Comparison of ENCODE assay signal across 22 cellular contexts in genomic region chr1:214720561-214720960, GRCh38.
A peak's percentile ranks its signal among the peaks of the same experiment; 100 is the strongest.
DNase-seq lines count a peak whose midpoint lies in the region; ATAC-seq and TF ChIP-seq lines count a peak whose summit lies in the region.
"Had no signal": no experiment of that assay in that cellular context is flagged by ENCODE, and none has a peak within 500 bp of the region (broad histone marks: within the 10 kb centered on the region; RNA-seq: fewer than 3 reads in every experiment).

No MANE protein-coding gene starts in this region.

- no peaks in the 10 kb centered on the region for H3K27me3 ChIP-seq in AG04450 (ENCODE audit: control insufficient read depth, insufficient read depth, low read length)
- H3K27me3 ChIP-seq in Panc1 (ENCODE audit: control insufficient read depth, insufficient read depth, low read length): no peaks in the 10 kb centered on the region; the same call in 1 of the 2 replicates
- no peaks in the 10 kb centered on the region for H3K27me3 ChIP-seq in hepatocyte
- H3K27me3 ChIP-seq: BLaER1 treated with 17β-estradiol and CSF1 and Interleukin-3, amounts not matched to agents 10 nM and 100 nM had no signal

- H3K27ac ChIP-seq in AG04450 (ENCODE audit: low read depth, low read length): no peak overlapping the region
- H3K27ac ChIP-seq in Panc1 (ENCODE audit: low read length): no peak overlapping the region
- no peak overlapping the region for H3K27ac ChIP-seq in hepatocyte
- H3K27ac ChIP-seq: BLaER1 treated with 17β-estradiol and CSF1 and Interleukin-3, amounts not matched to agents 10 nM and 100 nM; KMS-11 had no signal

- DNase-seq in AG04450 (ENCODE audit: low read depth, low spot score) (peak; percentile 32), ELR (ENCODE audit: low read depth) (peak; percentile 7), Panc1 (ENCODE audit: low read depth, low spot score) (no peak), fibroblast of peridontal ligament (ENCODE audit: extremely low read depth) (peak; percentile 60), Right ventricle myocardium inferior (ENCODE audit: missing footprints) (no peak), hepatocyte (ENCODE audit: low spot score) (no peak)
- DNase-seq: Calu3; CD8-positive, alpha-beta T cell; GOT3; NCI-H1417 treated with DMSO at 0.1 percent for 48 hours; NCI-H1930; NCI-H446; NCI-H526 treated with DMSO at 0.1 percent for 48 hours; NK-92 treated with Interleukin-12 subunit alpha and Interleukin-12 subunit beta, amount 100 ng/mL, for 24 hours; SHP77 treated with DMSO at 0.1 percent for 48 hours; SK-N-SH had no signal

- no peaks in the 10 kb centered on the region for H3K79me2 ChIP-seq in hepatocyte

- no peaks in the 10 kb centered on the region for H3K9me2 ChIP-seq in hepatocyte (replicated peaks; ENCODE audit: insufficient read depth)
- H3K9me2 ChIP-seq: SK-N-SH had no signal

- WGBS in hepatocyte (ENCODE audit: low lambda C conversion rate, missing lambda C conversion rate): 63% methylated on average over 1 of the region's 1 CpG

- ATAC-seq in Panc1 (0 out of 2 replicates have a peak, but pooled peaks have one; percentile 21), Right ventricle myocardium inferior (no peak), GM18907 (IDR thresholded peaks at IDR 0.05; ENCODE audit: unreplicated experiment) (no peak), HG03432 (IDR thresholded peaks at IDR 0.05; ENCODE audit: unreplicated experiment) (no peak)
- ATAC-seq: CD8-positive, alpha-beta T cell; HCT116; HepG2 had no signal

- H3K4me2 ChIP-seq in hepatocyte: no peak overlapping the region
- H3K4me2 ChIP-seq: BLaER1 treated with 17β-estradiol and CSF1 and Interleukin-3, amounts not matched to agents 10 nM and 100 nM; KMS-11; SK-N-SH had no signal

- H3K4me1 ChIP-seq in Panc1 (ENCODE audit: control insufficient read depth, insufficient read depth, low read length): no peaks in the 10 kb centered on the region
- no peaks in the 10 kb centered on the region for H3K4me1 ChIP-seq in hepatocyte (ENCODE audit: insufficient read depth)
- H3K4me1 ChIP-seq: BLaER1 treated with 17β-estradiol and CSF1 and Interleukin-3, amounts not matched to agents 10 nM and 100 nM had no signal

- H2AFZ ChIP-seq in hepatocyte: no peak overlapping the region

- POLR2A ChIA-PET in AG04450 (lab: Yijun Ruan, JAX): no interaction called here
- POLR2A ChIA-PET in Panc1 (lab: Charles Lee): no interaction called here

- in situ Hi-C loops in Panc1 (cut with HindIII; ENCODE audit: low pct_unique_long_range_greater_than_20kb, low sequenced_read_pairs): no loop called here

- TF ChIP-seq CTCF in AG04450 (IDR thresholded peaks at IDR 0.05; ENCODE audit: low read depth, low read length): no peak
- TF ChIP-seq CTCF in Panc1 (IDR thresholded peaks at IDR 0.05): no peak
- TF ChIP-seq CTCF in hepatocyte (IDR thresholded peaks at IDR 0.05; ENCODE audit: poor library complexity): no peak

- H3K36me3 ChIP-seq in Panc1 (ENCODE audit: control insufficient read depth, insufficient read depth, low read length): no peaks in the 10 kb centered on the region
- H3K36me3 ChIP-seq in hepatocyte (replicated peaks; ENCODE audit: insufficient read depth, low read depth): no peaks in the 10 kb centered on the region
- H3K36me3 ChIP-seq: BLaER1 treated with 17β-estradiol and CSF1 and Interleukin-3, amounts not matched to agents 10 nM and 100 nM had no signal

- CTCF ChIA-PET in AG04450 (lab: Charles Lee): interaction anchor here (0.9 to 1.1 kb wide), 4 partner anchors 11 to 364 kb away, joined by 3 to 4 read pairs (median 3); no protein-coding TSS in a partner anchor
- CTCF ChIA-PET in Panc1 (lab: Charles Lee): no interaction called here

- H3K9me3 ChIP-seq in AG04450 (ENCODE audit: control insufficient read depth, insufficient read depth, low read length) (no peaks in the 10 kb centered on the region), Panc1 (ENCODE audit: control insufficient read depth, insufficient read depth, low read depth, low read length) (no peaks in the 10 kb centered on the region), hepatocyte (ENCODE audit: low read depth) (no peaks in the 10 kb centered on the region)
- H3K9me3 ChIP-seq: SK-N-SH had no signal

- H4K20me1 ChIP-seq in hepatocyte (ENCODE audit: insufficient read depth, poor library complexity, severe bottlenecking): no peaks in the 10 kb centered on the region
- H4K20me1 ChIP-seq: BLaER1 treated with 17β-estradiol and CSF1 and Interleukin-3, amounts not matched to agents 10 nM and 100 nM had no signal

- intact Hi-C loops in Panc1 (cut with micrococcal nuclease; ENCODE audit: unreplicated experiment): no loop called here
- intact Hi-C loops in Right ventricle myocardium inferior (cut with DNase I): no loop called here

- no TSS peak for BruUV-seq in Panc1 (replicated peaks; lab: Mats Ljungman, UMichigan)

- H3K4me3 ChIP-seq in AG04450 (ENCODE audit: low read depth, low read length): no peak overlapping the region
- H3K4me3 ChIP-seq in Panc1 (ENCODE audit: low read depth in 2 of 2, low read length in 2 of 2): no peak overlapping the region
- H3K4me3 ChIP-seq in hepatocyte: no peak overlapping the region
- H3K4me3 ChIP-seq: BLaER1 treated with 17β-estradiol and CSF1 and Interleukin-3, amounts not matched to agents 10 nM and 100 nM had no signal

Comparison
In these comparisons a context has a peak if more than half of its experiments do, and no peak if none do; other contexts are left out.
1. DNase-seq: peak in AG04450 (single experiment), ELR (single experiment) and fibroblast of peridontal ligament (single experiment); none in Panc1 (single experiment), Right ventricle myocardium inferior (single experiment) and hepatocyte (single experiment).